26 cellular contexts compared by ENCODE assay signal in the genomic region with DNA sequence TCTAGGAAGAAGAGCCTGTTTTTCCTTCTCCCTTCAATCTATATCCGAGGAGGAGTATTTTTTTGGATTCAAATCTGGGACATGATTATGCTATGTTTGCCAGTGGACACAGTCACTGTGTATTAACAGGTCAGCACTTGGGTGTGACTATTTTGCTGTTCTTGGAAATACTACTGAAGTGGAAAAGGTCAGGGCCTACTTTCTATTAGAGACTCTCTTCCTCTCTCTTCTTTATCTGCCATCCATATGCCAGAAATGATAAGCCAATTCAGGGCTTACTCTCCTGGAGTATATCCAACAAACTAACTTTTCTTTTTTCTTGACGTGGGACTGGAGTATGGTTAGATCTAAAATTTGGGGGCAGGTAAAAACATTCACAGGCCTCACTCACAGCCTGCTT.
"Had no signal": no experiment of that assay in that cellular context is flagged by ENCODE, and none has a peak within 500 bp of the region (broad histone marks: within the 10 kb centered on the region; RNA-seq: fewer than 3 reads in every experiment).

No MANE protein-coding gene starts in this region.

- H3K9me3 ChIP-seq: esophagus squamous epithelium, heart right ventricle, sigmoid colon, thoracic aorta, tibial nerve, upper lobe of left lung had no signal

- H3K27ac ChIP-seq: epithelial cell of prostate, esophagus squamous epithelium, heart right ventricle, neural progenitor cell, parathyroid adenoma, sigmoid colon, thoracic aorta, tibial nerve, upper lobe of left lung had no signal

- H3K27me3 Mint-ChIP-seq: progenitor cell of endocrine pancreas had no signal

- H3K36me3 Mint-ChIP-seq: naive thymus-derived CD4-positive, alpha-beta T cell; neural progenitor cell; stimulated activated naive B cell treated with anti-CD40 and anti-IgM and Interleukin-4, amounts not matched to agents 10 μg/mL and 1 μg/mL and 100 μg/mL, for 72 hours had no signal

- H2AFZ ChIP-seq: neural progenitor cell, parathyroid adenoma had no signal

- H3K4me3 ChIP-seq: esophagus squamous epithelium, heart right ventricle, neural progenitor cell, sigmoid colon, thoracic aorta, tibial nerve, upper lobe of left lung had no signal

- H3K4me2 ChIP-seq: neural progenitor cell had no signal

- ATAC-seq: left colon; naive thymus-derived CD4-positive, alpha-beta T cell; stimulated activated naive B cell treated with anti-CD40 and anti-IgM and Interleukin-4, amounts not matched to agents 10 μg/mL and 1 μg/mL and 100 μg/mL, for 72 hours had no signal

- H3K27me3 ChIP-seq: esophagus squamous epithelium, neural progenitor cell, sigmoid colon, upper lobe of left lung had no signal

- H3K4me3 Mint-ChIP-seq: dendritic cell treated with granulocyte-macrophage colony-stimulating factor and Interleukin-4, amounts not matched to agents 40 ng/mL and 50 ng/mL, for 4 days; endodermal cell; naive thymus-derived CD4-positive, alpha-beta T cell; nephron; neural progenitor cell; stimulated activated naive B cell treated with anti-CD40 and anti-IgM and Interleukin-4, amounts not matched to agents 10 μg/mL and 1 μg/mL and 100 μg/mL, for 72 hours; stimulated activated naive CD8-positive, alpha-beta T cell treated with anti-CD3 and anti-CD28 coated beads, Interleukin-15, Interleukin-2, amounts not matched to agents 100 ng/mL and 50 ng/mL, for 24 hours had no signal

- DNase-seq: effector CD8-positive, alpha-beta T cell; endodermal cell; esophagus squamous epithelium; foreskin melanocyte; glutamatergic neuron; heart right ventricle; hippocampal formation; kidney glomerular epithelial cell; left colon; mesendoderm; midbrain; naive thymus-derived CD4-positive, alpha-beta T cell; sigmoid colon; stimulated activated CD4-positive, alpha-beta T cell treated with anti-CD3 and anti-CD28 coated beads, Interleukin-4, amount 100 ng/mL, for 4 hours; stimulated activated naive B cell treated with anti-CD40 and anti-IgM and Interleukin-4, amounts not matched to agents 10 μg/mL and 1 μg/mL and 100 μg/mL, for 72 hours; upper lobe of left lung had no signal

- H3K9ac ChIP-seq: neural progenitor cell, parathyroid adenoma had no signal

- FAIRE-seq: urothelium cell line had no signal

- H3K4me1 ChIP-seq: esophagus squamous epithelium, heart right ventricle, neural progenitor cell, parathyroid adenoma, sigmoid colon, tibial nerve, upper lobe of left lung had no signal

- H3K36me3 ChIP-seq: esophagus squamous epithelium, heart right ventricle, neural progenitor cell, sigmoid colon, thoracic aorta, tibial nerve, upper lobe of left lung had no signal

- H3K79me2 ChIP-seq: parathyroid adenoma had no signal

- H3K4me1 Mint-ChIP-seq: nephron had no signal

- H3K27ac Mint-ChIP-seq: dendritic cell treated with granulocyte-macrophage colony-stimulating factor and Interleukin-4, amounts not matched to agents 40 ng/mL and 50 ng/mL, for 4 days; endodermal cell; naive thymus-derived CD4-positive, alpha-beta T cell; nephron; neural progenitor cell; progenitor cell of endocrine pancreas; stimulated activated naive B cell treated with anti-CD40 and anti-IgM and Interleukin-4, amounts not matched to agents 10 μg/mL and 1 μg/mL and 100 μg/mL, for 72 hours; stimulated activated naive CD8-positive, alpha-beta T cell treated with anti-CD3 and anti-CD28 coated beads, Interleukin-15, Interleukin-2, amounts not matched to agents 100 ng/mL and 50 ng/mL, for 24 hours had no signal

- H3K9me3 Mint-ChIP-seq: dendritic cell treated with granulocyte-macrophage colony-stimulating factor and Interleukin-4, amounts not matched to agents 40 ng/mL and 50 ng/mL, for 4 days; nephron; stimulated activated naive B cell treated with anti-CD40 and anti-IgM and Interleukin-4, amounts not matched to agents 10 μg/mL and 1 μg/mL and 100 μg/mL, for 72 hours; stimulated activated naive CD8-positive, alpha-beta T cell treated with anti-CD3 and anti-CD28 coated beads, Interleukin-15, Interleukin-2, amounts not matched to agents 100 ng/mL and 50 ng/mL, for 24 hours had no signal
